20 cellular contexts compared by ENCODE assay signal in the genomic region with DNA sequence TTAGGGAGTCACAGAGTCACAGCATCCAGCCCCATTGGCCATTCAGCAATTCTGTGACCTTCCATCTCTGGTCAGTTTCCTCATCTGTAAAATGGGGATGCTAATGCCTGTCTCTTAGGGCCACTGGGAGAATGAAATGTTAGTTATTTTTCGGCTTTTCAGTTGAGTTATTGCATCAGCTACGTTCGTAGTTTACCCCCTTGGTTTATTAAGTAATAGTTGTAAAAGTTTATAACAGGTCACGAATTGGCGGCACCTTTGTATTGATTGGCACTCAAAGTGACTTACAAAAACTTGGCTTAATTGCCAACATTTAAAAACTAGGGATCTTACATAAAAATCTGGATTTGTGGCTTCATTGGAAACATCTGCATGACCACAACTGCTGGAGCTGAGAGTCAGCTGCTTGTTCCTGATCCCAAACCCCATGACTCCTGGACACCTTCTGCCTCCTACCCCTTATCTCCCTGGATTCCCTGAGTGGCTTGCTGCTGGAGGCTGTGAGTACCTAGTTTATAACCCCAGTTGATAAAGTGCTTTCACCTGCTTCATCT. TPM values are rescaled to one million over a fixed set of nuclear protein-coding genes. Genes with fewer than 3 reads are reported as not detected.
DNase-seq lines count a peak whose midpoint lies in the region; ATAC-seq and TF ChIP-seq lines count a peak whose summit lies in the region.
"Had no signal": no experiment of that assay in that cellular context is flagged by ENCODE, and none has a peak within 500 bp of the region (broad histone marks: within the 10 kb centered on the region; RNA-seq: fewer than 3 reads in every experiment).

No MANE protein-coding gene starts in this region.

- H3K36me3 Mint-ChIP-seq in chondrocyte (ENCODE audit: low read depth) = no peaks in the 10 kb centered on the region
- H3K36me3 Mint-ChIP-seq: CD4-positive, CD25-positive, alpha-beta regulatory T cell had no signal

- intact Hi-C loops in left ventricle myocardium superior (cut with micrococcal nuclease) = no loop called here
- intact Hi-C loops in cardiac septum (cut with DNase I) = no loop called here
- intact Hi-C loops in right lobe of liver (cut with DNase I) = no loop called here

- no peak overlapping the region for H3K4me3 ChIP-seq in right lobe of liver
- H3K4me3 ChIP-seq: HAP-1 had no signal

- H3K4me1 ChIP-seq in right lobe of liver = peaks cover 0 to 39% (median 4%) of the 10 kb centered on the region in 4 donors
- H3K4me1 ChIP-seq: BE2C, HAP-1 had no signal

- H3K27me3 ChIP-seq in right lobe of liver = no peaks in the 10 kb centered on the region
- H3K27me3 ChIP-seq: BE2C had no signal

- no peak for TF ChIP-seq CTCF in right lobe of liver (IDR thresholded peaks at IDR 0.05)
- TF ChIP-seq CTCF in chondrocyte (IDR thresholded peaks at IDR 0.05) = no peak

- no peak overlapping the region for H3K27ac Mint-ChIP-seq in chondrocyte (ENCODE audit: unreplicated experiment)

- 33% methylated on average over 5 of the region's 5 CpGs for WGBS in right lobe of liver (ENCODE audit: insufficient coverage, low coverage, low lambda C conversion rate, missing lambda C conversion rate)

- TF ChIP-seq POLR2A in right lobe of liver (IDR thresholded peaks at IDR 0.05) = no peak

- no peaks in the 10 kb centered on the region for H3K9me3 ChIP-seq in right lobe of liver
- H3K9me3 ChIP-seq: BE2C, HAP-1 had no signal

- no peaks in the 10 kb centered on the region for H3K36me3 ChIP-seq in right lobe of liver
- H3K36me3 ChIP-seq: BE2C, HAP-1 had no signal

- DNase-seq in left ventricle myocardium superior (no peak), cardiac septum (ENCODE audit: low spot score) (no peak), fibroblast of peridontal ligament (ENCODE audit: extremely low read depth) (peak; percentile 59), right lobe of liver (no peak), GF-D8 (lab: John Stamatoyannopoulos, UW) (no peak), HCEC 1CT (no peak), chondrocyte (ENCODE audit: low spot score) (no peak), NCI-H524 (lab: John Stamatoyannopoulos, UW) (no peak)
- DNase-seq: BE2C; CD4-positive, CD25-positive, alpha-beta regulatory T cell; COR-L47; DMS 273 treated with DMSO at 0.1 percent for 48 hours; KG1; NCI-H1105 treated with DMSO at 0.1 percent for 48 hours; NCI-H1694; NCI-H510A treated with DMSO at 0.1 percent for 48 hours; PC-3; RPMI8226 had no signal

- no peaks in the 10 kb centered on the region for H3K9me3 Mint-ChIP-seq in chondrocyte (ENCODE audit: low read depth)

- no peaks in the 10 kb centered on the region for H3K27me3 Mint-ChIP-seq in chondrocyte (ENCODE audit: low read depth)

- H3K4me3 Mint-ChIP-seq in chondrocyte (ENCODE audit: unreplicated experiment) = no peak overlapping the region
- H3K4me3 Mint-ChIP-seq: CD4-positive, CD25-positive, alpha-beta regulatory T cell had no signal

- H3K27ac ChIP-seq in right lobe of liver = no peak overlapping the region
- H3K27ac ChIP-seq: 22Rv1 had no signal

- ATAC-seq in left ventricle myocardium superior = peak; percentile 37
- ATAC-seq in right lobe of liver = peak; percentile 58 to 69 (median 67)
- ATAC-seq: PC-3 had no signal

- H3K4me1 Mint-ChIP-seq in chondrocyte (ENCODE audit: low read depth) = no peaks in the 10 kb centered on the region
- H3K4me1 Mint-ChIP-seq: CD4-positive, CD25-positive, alpha-beta regulatory T cell had no signal

RNA-seq across cellular contexts. Expression of a gene that starts 23.0 kb away (rescaled TPM):
- total RNA-seq in left ventricle myocardium superior (0.32 TPM), cardiac septum (0.43 TPM), right lobe of liver (1 to 10 TPM in 1 of 6 experiments, under 1 TPM in 5; 0.31 to 1.3 (median 0.61) TPM), chondrocyte (not detected in 3 replicates)
- total RNA-seq: CD4-positive, CD25-positive, alpha-beta regulatory T cell had no signal

RNA-seq across cellular contexts. Expression of a gene that starts 31.1 kb away (rescaled TPM):
- total RNA-seq in left ventricle myocardium superior = 31.0 TPM
- 20.4 TPM for total RNA-seq in cardiac septum
- 100 to 1,000 TPM in 2 of 6 experiments, 10 to 100 TPM in 4; 37.6 to 108 (median 81.6) TPM for total RNA-seq in right lobe of liver
- 11.0 to 12.6 TPM (median 12.3 TPM) in 3 replicates for total RNA-seq in chondrocyte

RNA-seq across cellular contexts. Expression of a gene that starts 54.9 kb away (rescaled TPM):
- total RNA-seq in left ventricle myocardium superior = 56.4 TPM
- 46.0 TPM for total RNA-seq in cardiac septum
- total RNA-seq in right lobe of liver = 10 to 100 TPM; 20.6 to 28.8 (median 24.2) TPM
- 39.7 to 49.3 TPM (median 41.6 TPM) in 3 replicates for total RNA-seq in chondrocyte
